ENCODE assay signal across 7 cellular contexts in genomic region chr3:46378426-46378942, GRCh38. TPM values are rescaled to one million over a fixed set of nuclear protein-coding genes. Genes with fewer than 3 reads are reported as not detected.
DNase-seq lines count a peak whose midpoint lies in the region; TF ChIP-seq lines count a peak whose summit lies in the region.

No MANE protein-coding gene starts in this region.

- no peak overlapping the region for H3K4me3 Mint-ChIP-seq in type B pancreatic cell

- no peak overlapping the region for H3K27ac ChIP-seq in OCI-LY7 (ENCODE audit: low read depth, low read length, poor library complexity, severe bottlenecking)

- TF ChIP-seq CTCF in GM13977 (IDR thresholded peaks at IDR 0.05; ENCODE audit: extremely low read depth, insufficient read depth, missing control alignments) (peak; percentile 83), OCI-LY7 (conservative IDR thresholded peaks at IDR 0.05; ENCODE audit: low read length) (peak; percentile 96), type B pancreatic cell (conservative IDR thresholded peaks at IDR 0.05) (peak; percentile 79)

- H3K9me2 ChIP-seq in OCI-LY7 (ENCODE audit: insufficient read depth, low read length) = no peaks in the 10 kb centered on the region

- intact Hi-C loops in OCI-LY7 (cut with micrococcal nuclease; ENCODE audit: unreplicated experiment) = loop anchor here (1.0 to 10.0 kb wide), 5 partner anchors 102 to 614 kb away; no protein-coding TSS in a partner anchor

- H4K20me1 ChIP-seq in OCI-LY7 (ENCODE audit: insufficient read depth, low read length) = no peaks in the 10 kb centered on the region

- CTCF ChIA-PET in OCI-LY7 (lab: Charles Lee; ENCODE audit: unreplicated experiment) = interaction anchor here (0.6 to 1.6 kb wide), 3 partner anchors 9 to 37 kb away, joined by 3 to 7 read pairs (median 3); no protein-coding TSS in a partner anchor

- H3K4me1 ChIP-seq in OCI-LY7 (ENCODE audit: insufficient read depth, low read length, poor library complexity, severe bottlenecking) = peaks cover 13% of the 10 kb centered on the region

- in situ Hi-C loops in GM13977 (cut with MboI; ENCODE audit: low pct_unique_long_range_greater_than_20kb, low sequenced_read_pairs, unreplicated experiment) = loop anchor here (10.0 to 25.0 kb wide), 2 partner anchors 294 to 616 kb away; no protein-coding TSS in a partner anchor

- no peaks in the 10 kb centered on the region for H3K9me3 ChIP-seq in OCI-LY7 (ENCODE audit: low read length)

- no peak overlapping the region for H2AFZ ChIP-seq in OCI-LY7 (ENCODE audit: low read length)

- H3K27ac Mint-ChIP-seq in type B pancreatic cell = no peak overlapping the region

- DNase-seq in GM13977 (ENCODE audit: low spot score) = peak; percentile 46
- DNase-seq in OCI-LY7 (ENCODE audit: low spot score) = peak; percentile 73
- DNase-seq in activated T-cell treated with anti-CD3 and anti-CD28 coated beads, Interleukin-2, amount 50 U/mL, for 48 hours = peak; percentile 82 to 85
- peak; percentile 58 for DNase-seq in fibroblast of peridontal ligament (ENCODE audit: extremely low read depth)
- peak in 39 of 56 donors; percentile 5 to 73 (median 22) for DNase-seq in nucleus accumbens (lab: John Stamatoyannopoulos, UW)
- DNase-seq in type B pancreatic cell (ENCODE audit: extremely low spot score, unreplicated experiment) = no peak
- no peak for DNase-seq in NCI-H774 (lab: John Stamatoyannopoulos, UW)

- no peak overlapping the region; the same call in 1 of the 2 replicates for H3K4me2 ChIP-seq in OCI-LY7 (ENCODE audit: low read length)

- no peaks in the 10 kb centered on the region for H3K36me3 ChIP-seq in OCI-LY7 (ENCODE audit: insufficient read depth, low read length)

- no peak overlapping the region for H3K4me3 ChIP-seq in OCI-LY7 (ENCODE audit: low read depth, low read length, poor library complexity, severe bottlenecking)

- H3K27me3 Mint-ChIP-seq in type B pancreatic cell = peaks cover 30% of the 10 kb centered on the region

- H3K4me1 Mint-ChIP-seq in type B pancreatic cell (ENCODE audit: unreplicated experiment) = peaks cover 8% of the 10 kb centered on the region

- POLR2A ChIA-PET in OCI-LY7 (lab: Charles Lee) = no interaction called here

- BruUV-seq in OCI-LY7 (replicated peaks; lab: Mats Ljungman, UMichigan) = no TSS peak

- no peaks in the 10 kb centered on the region for H3K9me3 Mint-ChIP-seq in type B pancreatic cell

- no peaks in the 10 kb centered on the region for H3K79me2 ChIP-seq in OCI-LY7 (ENCODE audit: insufficient read depth, low read depth, low read length)

- H3K36me3 Mint-ChIP-seq in type B pancreatic cell = no peaks in the 10 kb centered on the region

RNA-seq across cellular contexts. Expression of gene CCR5, which starts 7.7 kb away (rescaled TPM):
- not detected in 2 replicates for total RNA-seq in OCI-LY7 (2014; rRNA removed; shearing (Covaris generic))
- total RNA-seq in OCI-LY7 (2022) (not detected in 2 replicates), type B pancreatic cell (ENCODE audit: low replicate concordance) (0.12 and 0.22 TPM in 2 replicates)

RNA-seq across cellular contexts. Expression of gene CCR2, which starts 24.6 kb away (rescaled TPM):
- total RNA-seq in OCI-LY7 (2014; rRNA removed; shearing (Covaris generic)) = not detected in 2 replicates
- not detected in 2 replicates for total RNA-seq in OCI-LY7 (2022)
- not detected in 2 replicates for total RNA-seq in type B pancreatic cell (ENCODE audit: low replicate concordance)

RNA-seq across cellular contexts. Expression of gene CCRL2, which starts 28.6 kb away (rescaled TPM):
- 0.41 and 0.88 TPM in 2 replicates for total RNA-seq in OCI-LY7 (2014; rRNA removed; shearing (Covaris generic))
- total RNA-seq in OCI-LY7 (2022) (2.2 and 2.4 TPM in 2 replicates), type B pancreatic cell (ENCODE audit: low replicate concordance) (0.17 and 0.34 TPM in 2 replicates)

Comparison
In these comparisons a context has a peak if more than half of its experiments do, and no peak if none do; other contexts are left out.
1. DNase-seq: peak in GM13977 (single experiment), OCI-LY7 (single experiment), activated T-cell treated with anti-CD3 and anti-CD28 coated beads, Interleukin-2, amount 50 U/mL, for 48 hours (2 of 2), fibroblast of peridontal ligament (single experiment) and nucleus accumbens (39 of 56); none in type B pancreatic cell (single experiment) and NCI-H774 (single experiment).
2. Peak in every context shown above with its lines, with median percentiles within 50 percentile points of each other: CTCF ChIP-seq.